In genomic region chr13:101728021-101728420, GRCh38 we compare ENCODE assay signal across 5 cellular contexts.
"Had no signal": no experiment of that assay in that cellular context is flagged by ENCODE, and none has a peak within 500 bp of the region (broad histone marks: within the 10 kb centered on the region; RNA-seq: fewer than 3 reads in every experiment).

No MANE protein-coding gene starts in this region.

- ATAC-seq: HepG2, K562 had no signal

- H3K4me3 ChIP-seq: K562 had no signal

- H3K27ac ChIP-seq: HL-60 had no signal

- DNase-seq: IMR-90, KBM-7 had no signal
